9 cellular contexts compared by ENCODE assay signal in genomic region chr17:61410555-61411089, GRCh38. TPM values are rescaled to one million over a fixed set of nuclear protein-coding genes. Genes with fewer than 3 reads are reported as not detected.
DNase-seq lines count a peak whose midpoint lies in the region; TF ChIP-seq lines count a peak whose summit lies in the region.
"Had no signal": no experiment of that assay in that cellular context is flagged by ENCODE, and none has a peak within 500 bp of the region (broad histone marks: within the 10 kb centered on the region; RNA-seq: fewer than 3 reads in every experiment).

No MANE protein-coding gene starts in this region.

- no peaks in the 10 kb centered on the region for H3K9me3 Mint-ChIP-seq in activated naive CD4-positive, alpha-beta T cell treated with anti-CD3 and anti-CD28 coated beads for 36 hours

- peaks cover 48% of the 10 kb centered on the region for H3K27me3 Mint-ChIP-seq in activated naive CD4-positive, alpha-beta T cell treated with anti-CD3 and anti-CD28 coated beads for 36 hours (ENCODE audit: low read depth)

- no peak overlapping the region for H3K27ac Mint-ChIP-seq in activated naive CD4-positive, alpha-beta T cell treated with anti-CD3 and anti-CD28 coated beads for 36 hours

- H3K4me1 ChIP-seq in Peyer's patch (peaks cover 0 to 42% (median 27%) of the 10 kb centered on the region in 4 donors), cardiac muscle cell (ENCODE audit: low read depth) (peaks cover 41% of the 10 kb centered on the region)

- peaks cover 20% of the 10 kb centered on the region for H3K4me1 Mint-ChIP-seq in activated naive CD4-positive, alpha-beta T cell treated with anti-CD3 and anti-CD28 coated beads for 36 hours (ENCODE audit: low read depth)

- no peak for TF ChIP-seq POLR2A in Peyer's patch (IDR thresholded peaks at IDR 0.05)

- intact Hi-C loops in activated naive CD4-positive, alpha-beta T cell treated with anti-CD3 and anti-CD28 coated beads for 36 hours (cut with micrococcal nuclease), result loop anchor here (1.0 to 2.0 kb wide), 2 partner anchors 46 to 408 kb away; no protein-coding TSS in a partner anchor
- intact Hi-C loops in posterior vena cava (cut with DNase I), result loop anchor here in 1 of 2 donors (5.0 kb wide), 1 partner anchor 142 kb away; no protein-coding TSS in a partner anchor

- H3K36me3 Mint-ChIP-seq in activated naive CD4-positive, alpha-beta T cell treated with anti-CD3 and anti-CD28 coated beads for 36 hours (ENCODE audit: low read depth), result no peaks in the 10 kb centered on the region

- H3K36me3 ChIP-seq in Peyer's patch (no peaks in the 10 kb centered on the region), cardiac muscle cell (peaks cover 9% of the 10 kb centered on the region)

- peak overlapping the region; percentile 15 for H3K4me3 Mint-ChIP-seq in activated naive CD4-positive, alpha-beta T cell treated with anti-CD3 and anti-CD28 coated beads for 36 hours

- TF ChIP-seq CTCF in GM12865 (IDR thresholded peaks at IDR 0.05; ENCODE audit: insufficient read depth, low read depth, low read length, missing control alignments) (peak; percentile 37), Peyer's patch (IDR thresholded peaks at IDR 0.05) (peak in 5 of 6 experiments; percentile 20 to 60 (median 47)), cardiac muscle cell (IDR thresholded peaks at IDR 0.05; ENCODE audit: low read depth, low read length) (peak; percentile 59)

- H3K9me3 ChIP-seq in Peyer's patch (no peaks in the 10 kb centered on the region), cardiac muscle cell (ENCODE audit: low read depth) (no peaks in the 10 kb centered on the region)

- H3K4me3 ChIP-seq in GM12865 (ENCODE audit: low read depth, low read length), result no peak overlapping the region
- H3K4me3 ChIP-seq in Peyer's patch, result peak overlapping the region; percentile 47 to 60 (median 52)
- peak overlapping the region; percentile 50 for H3K4me3 ChIP-seq in cardiac muscle cell

- H3K27ac ChIP-seq in Peyer's patch, result peak overlapping the region; percentile 33 to 78 (median 68)
- peak overlapping the region; percentile 74 for H3K27ac ChIP-seq in cardiac muscle cell

- H3K27me3 ChIP-seq in Peyer's patch (peaks cover 0 to 19% of the 10 kb centered on the region in 2 donors), cardiac muscle cell (peaks cover 30% of the 10 kb centered on the region)

- DNase-seq in GM12865 (ENCODE audit: low read depth), result peak; percentile 57
- peak; percentile 65 to 85 (median 83) for DNase-seq in Peyer's patch
- peak; percentile 82 for DNase-seq in activated naive CD4-positive, alpha-beta T cell treated with anti-CD3 and anti-CD28 coated beads for 36 hours
- peak; percentile 87 to 89 for DNase-seq in cardiac muscle cell (ENCODE audit: low read depth in 1 of 2, low spot score in 1 of 2)
- DNase-seq in posterior vena cava (ENCODE audit: low spot score), result peak; percentile 91
- peak; percentile 91 for DNase-seq in ureter (ENCODE audit: low spot score)
- no peak for DNase-seq in HPDE6-E6E7 (ENCODE audit: extremely low spot score)
- no peak for DNase-seq in RKO (ENCODE audit: low spot score)

- CTCF ChIA-PET in activated naive CD4-positive, alpha-beta T cell treated with anti-CD3 and anti-CD28 coated beads for 36 hours (lab: Charles Lee), result interaction anchor here (1.2 to 2.2 kb wide), 3 partner anchors 58 to 655 kb away, joined by 3 to 8 read pairs (median 3); no protein-coding TSS in a partner anchor

RNA-seq across cellular contexts. Expression of gene TBX2, which starts 11.0 kb away (rescaled TPM):
- total RNA-seq in Peyer's patch (10 to 100 TPM in 1 of 4 donors, 1 to 10 TPM in 3; 2.3 to 31.4 (median 8.2) TPM), cardiac muscle cell (228 and 273 TPM in 2 replicates), posterior vena cava (10 to 100 TPM; 11.2 to 16.5 TPM), ureter (266 TPM)
- total RNA-seq in activated naive CD4-positive, alpha-beta T cell treated with anti-CD3 and anti-CD28 coated beads for 36 hours, result not detected
- polyA plus RNA-seq in cardiac muscle cell, result 193 and 212 TPM in 2 replicates
- total RNA-seq: activated CD8-positive, alpha-beta memory T cell treated with anti-CD3 and anti-CD28 coated beads for 36 hours had no signal

RNA-seq across cellular contexts. Expression of gene TBX4, which starts 41.6 kb away (rescaled TPM):
- total RNA-seq in Peyer's patch (not detected), cardiac muscle cell (1.6 and 1.9 TPM in 2 replicates), posterior vena cava (under 1 TPM in 1 of 2 donors, not detected in 1; 0.24 TPM), ureter (not detected)
- total RNA-seq in activated naive CD4-positive, alpha-beta T cell treated with anti-CD3 and anti-CD28 coated beads for 36 hours, result not detected
- polyA plus RNA-seq in cardiac muscle cell, result 0.54 and 2.6 TPM in 2 replicates
- total RNA-seq: activated CD8-positive, alpha-beta memory T cell treated with anti-CD3 and anti-CD28 coated beads for 36 hours had no signal

Comparison
In these comparisons a context has a peak if more than half of its experiments do, and no peak if none do; other contexts are left out.
1. DNase-seq: peak in GM12865 (single experiment), Peyer's patch (3 of 3), activated naive CD4-positive, alpha-beta T cell treated with anti-CD3 and anti-CD28 coated beads for 36 hours (single experiment), cardiac muscle cell (2 of 2), posterior vena cava (single experiment) and ureter (single experiment); none in HPDE6-E6E7 (single experiment) and RKO (single experiment).
2. Peak in every context shown above with its lines, with median percentiles within 50 percentile points of each other: CTCF ChIP-seq.